In genomic region chr13:112733661-112734379, GRCh38 we compare ENCODE assay signal across 15 cellular contexts. TPM values are rescaled to one million over a fixed set of nuclear protein-coding genes. Genes with fewer than 3 reads are reported as not detected.
DNase-seq lines count a peak whose midpoint lies in the region; ATAC-seq and TF ChIP-seq lines count a peak whose summit lies in the region.
"Had no signal": no experiment of that assay in that cellular context is flagged by ENCODE, and none has a peak within 500 bp of the region (broad histone marks: within the 10 kb centered on the region; RNA-seq: fewer than 3 reads in every experiment).

No MANE protein-coding gene starts in this region.

- H3K4me2 ChIP-seq in smooth muscle cell = no peak overlapping the region

- H3K4me1 Mint-ChIP-seq in activated T-cell treated with anti-CD3 and anti-CD28 coated beads, Interleukin-2, amount 50 U/mL, for 24 hours (ENCODE audit: low read depth) = peaks cover 23% of the 10 kb centered on the region
- H3K4me1 Mint-ChIP-seq: stimulated activated naive CD8-positive, alpha-beta T cell treated with anti-CD3 and anti-CD28 coated beads, Interleukin-15, amount 100 ng/mL, for 72 hours had no signal

- no peaks in the 10 kb centered on the region for H3K9me3 ChIP-seq in smooth muscle cell (replicated peaks; ENCODE audit: low read depth)

- no peaks in the 10 kb centered on the region for H3K36me3 Mint-ChIP-seq in activated T-cell treated with anti-CD3 and anti-CD28 coated beads, Interleukin-2, amount 50 U/mL, for 24 hours (ENCODE audit: low read depth)

- H3K27ac Mint-ChIP-seq in activated T-cell treated with anti-CD3 and anti-CD28 coated beads, Interleukin-2, amount 50 U/mL, for 24 hours = no peak overlapping the region
- H3K27ac Mint-ChIP-seq: memory B cell; stimulated activated naive CD8-positive, alpha-beta T cell treated with anti-CD3 and anti-CD28 coated beads, Interleukin-15, amount 100 ng/mL, for 72 hours had no signal

- WGBS in smooth muscle cell (ENCODE audit: low lambda C conversion rate) = 57% methylated on average over 7 of the region's 7 CpGs

- no peak overlapping the region for H2AFZ ChIP-seq in smooth muscle cell (ENCODE audit: low read depth)

- H3K79me2 ChIP-seq in smooth muscle cell (ENCODE audit: low read depth) = peaks cover 15% of the 10 kb centered on the region

- H3K9me3 Mint-ChIP-seq in activated T-cell treated with anti-CD3 and anti-CD28 coated beads, Interleukin-2, amount 50 U/mL, for 24 hours = no peaks in the 10 kb centered on the region
- H3K9me3 Mint-ChIP-seq: memory B cell; stimulated activated naive CD8-positive, alpha-beta T cell treated with anti-CD3 and anti-CD28 coated beads, Interleukin-15, amount 100 ng/mL, for 72 hours; T-cell had no signal

- H3F3A ChIP-seq in smooth muscle cell (ENCODE audit: low read depth) = peaks cover 6% of the 10 kb centered on the region

- no peaks in the 10 kb centered on the region for H3K27me3 Mint-ChIP-seq in activated T-cell treated with anti-CD3 and anti-CD28 coated beads, Interleukin-2, amount 50 U/mL, for 24 hours
- H3K27me3 Mint-ChIP-seq: memory B cell; stimulated activated naive CD8-positive, alpha-beta T cell treated with anti-CD3 and anti-CD28 coated beads, Interleukin-15, amount 100 ng/mL, for 72 hours; T-cell had no signal

- peaks cover 41% of the 10 kb centered on the region for H4K20me1 ChIP-seq in smooth muscle cell (ENCODE audit: low read depth)

- ATAC-seq in activated CD4-positive, CD25-positive, alpha-beta regulatory T cell treated with anti-CD3 and anti-CD28 coated beads, Interleukin-2, amount 50 U/mL, for 24 hours = no peak
- ATAC-seq in GM18517 (IDR thresholded peaks at IDR 0.05; ENCODE audit: unreplicated experiment) = no peak
- ATAC-seq: stimulated activated naive CD8-positive, alpha-beta T cell treated with anti-CD3 and anti-CD28 coated beads, Interleukin-15, amount 100 ng/mL, for 72 hours; T-cell had no signal

- H3K27ac ChIP-seq in smooth muscle cell (ENCODE audit: low read depth) = peak overlapping the region; percentile 36

- H3K27me3 ChIP-seq in smooth muscle cell (ENCODE audit: low read depth) = no peaks in the 10 kb centered on the region

- TF ChIP-seq CTCF in fibroblast of the aortic adventitia (IDR thresholded peaks at IDR 0.05; ENCODE audit: insufficient read depth, low read length) (no peak), smooth muscle cell (IDR thresholded peaks at IDR 0.05; ENCODE audit: borderline replicate concordance, insufficient read depth, poor library complexity, severe bottlenecking) (no peak)

- H3K4me1 ChIP-seq in smooth muscle cell (ENCODE audit: low read depth) = peaks cover 23% of the 10 kb centered on the region

- no peak overlapping the region for H3K4me3 ChIP-seq in fibroblast of the aortic adventitia (ENCODE audit: low read depth, low read length)
- no peak overlapping the region for H3K4me3 ChIP-seq in smooth muscle cell

- H3K4me3 Mint-ChIP-seq in activated T-cell treated with anti-CD3 and anti-CD28 coated beads, Interleukin-2, amount 50 U/mL, for 24 hours = no peak overlapping the region
- H3K4me3 Mint-ChIP-seq: memory B cell; stimulated activated naive CD8-positive, alpha-beta T cell treated with anti-CD3 and anti-CD28 coated beads, Interleukin-15, amount 100 ng/mL, for 72 hours; T-cell had no signal

- no peaks in the 10 kb centered on the region for H3K36me3 ChIP-seq in smooth muscle cell (ENCODE audit: low read depth)

- H3K9ac ChIP-seq in smooth muscle cell (ENCODE audit: low read depth) = no peak overlapping the region

- DNase-seq in NCI-H1092 (lab: John Stamatoyannopoulos, UW) = peak; percentile 79
- DNase-seq in NCI-H510A (lab: John Stamatoyannopoulos, UW) = peak; percentile 35
- peak; percentile 54 for DNase-seq in fibroblast of the aortic adventitia (ENCODE audit: low read depth)
- no peak for DNase-seq in smooth muscle cell (lab: John Stamatoyannopoulos, UW; ENCODE audit: unreplicated experiment)
- DNase-seq in activated T-cell treated with anti-CD3 and anti-CD28 coated beads, Interleukin-2, amount 50 U/mL, for 24 hours = no peak
- DNase-seq: activated CD4-positive, alpha-beta T cell treated with anti-CD3 and anti-CD28 coated beads, Interleukin-2, amount 50 U/mL, for 48 hours; activated naive CD4-positive, alpha-beta T cell treated with anti-CD3 and anti-CD28 coated beads, Interleukin-2, amount 50 U/mL, for 16 hours; dermis blood vessel endothelial cell; KBM-7; stimulated activated CD4-positive, alpha-beta T cell treated with anti-CD3 and anti-CD28 coated beads, Interleukin-4, amount 100 ng/mL, for 24 hours; stimulated activated naive CD8-positive, alpha-beta T cell treated with anti-CD3 and anti-CD28 coated beads, Interleukin-15, amount 100 ng/mL, for 72 hours; T-cell had no signal

RNA-seq across cellular contexts. Expression of gene ATP11A, which starts 44.0 kb away (rescaled TPM):
- total RNA-seq in fibroblast of the aortic adventitia (ENCODE audit: low replicate concordance) (8.9 and 14.0 TPM in 2 replicates), smooth muscle cell (6.1 and 7.5 TPM in 2 replicates)
- 6.5 and 15.2 TPM in 2 replicates for polyA plus RNA-seq in smooth muscle cell

Comparison
In these comparisons a context has a peak if more than half of its experiments do, and no peak if none do; other contexts are left out.
1. DNase-seq: peak in NCI-H1092 (single experiment), NCI-H510A (single experiment) and fibroblast of the aortic adventitia (single experiment); none in smooth muscle cell (single experiment) and activated T-cell treated with anti-CD3 and anti-CD28 coated beads, Interleukin-2, amount 50 U/mL, for 24 hours (single experiment).